ENCODE assay signal across 21 cellular contexts in genomic region chr13:114021464-114022308, GRCh38. TPM values are rescaled to one million over a fixed set of nuclear protein-coding genes. Genes with fewer than 3 reads are reported as not detected.
DNase-seq lines count a peak whose midpoint lies in the region; ATAC-seq and TF ChIP-seq lines count a peak whose summit lies in the region.
"Had no signal": no experiment of that assay in that cellular context is flagged by ENCODE, and none has a peak within 500 bp of the region (broad histone marks: within the 10 kb centered on the region; RNA-seq: fewer than 3 reads in every experiment).

No MANE protein-coding gene starts in this region.

- H3K9me3 Mint-ChIP-seq in brain = no peaks in the 10 kb centered on the region

- no peaks in the 10 kb centered on the region for H3F3A ChIP-seq in DOHH2 (ENCODE audit: control insufficient read depth, insufficient read depth)

- H3K14ac ChIP-seq in mesenchymal stem cell (ENCODE audit: low read length in 2 of 2) = no peak overlapping the region

- H3K36me3 ChIP-seq in DOHH2 (ENCODE audit: control insufficient read depth, low read length) (no peaks in the 10 kb centered on the region), mesenchymal stem cell (ENCODE audit: control insufficient read depth in 1 of 2, insufficient read depth in 2 of 2, low read depth in 1 of 2, low read length in 2 of 2) (peaks cover 90% of the 10 kb centered on the region in 2 experiments), vagina (peaks cover 0 to 32% of the 10 kb centered on the region in 2 donors)

- H2BK15ac ChIP-seq in mesenchymal stem cell (ENCODE audit: low read depth, poor library complexity, severe bottlenecking) = no peak overlapping the region

- TF ChIP-seq CTCF in DOHH2 (IDR thresholded peaks at IDR 0.05; ENCODE audit: low read depth, low read length, poor library complexity, severe bottlenecking) (no peak), brain (conservative IDR thresholded peaks at IDR 0.05) (no peak), vagina (IDR thresholded peaks at IDR 0.05) (no peak)

- H3K4me3 Mint-ChIP-seq in brain = no peak overlapping the region
- H3K4me3 Mint-ChIP-seq: activated naive CD8-positive, alpha-beta T cell had no signal

- DNase-seq in Ammon's horn (ENCODE audit: low spot score) (peak; percentile 51), mesenchymal stem cell (no peak), vagina (ENCODE audit: extremely low spot score in 2 of 2) (no peak)
- DNase-seq: activated CD4-positive, alpha-beta T cell treated with anti-CD3 and anti-CD28 coated beads for 4 hours; brain microvascular endothelial cell; dermis blood vessel endothelial cell; GF-D8; MV-4-11; NCI-H2029; PC-3; sigmoid colon; SK-N-SH; T1000; testis had no signal

- H3K27me3 ChIP-seq in DOHH2 (ENCODE audit: control insufficient read depth, low read length) (no peaks in the 10 kb centered on the region), mesenchymal stem cell (ENCODE audit: control insufficient read depth in 1 of 2, insufficient read depth in 1 of 2, low read length in 2 of 2) (no peaks in the 10 kb centered on the region), vagina (no peaks in the 10 kb centered on the region)
- H3K27me3 ChIP-seq: brain microvascular endothelial cell, sigmoid colon, testis had no signal

- no peak overlapping the region for H3K9ac ChIP-seq in mesenchymal stem cell (ENCODE audit: low read length)
- H3K9ac ChIP-seq: SK-N-SH had no signal

- peak overlapping the region in 3 of 5 experiments; percentile 50 to 85 (median 67) for H3K27ac Mint-ChIP-seq in brain
- H3K27ac Mint-ChIP-seq: activated naive CD8-positive, alpha-beta T cell had no signal

- no peak overlapping the region for H2BK5ac ChIP-seq in mesenchymal stem cell (ENCODE audit: low read depth, low read length, poor library complexity, severe bottlenecking)

- ATAC-seq in GM18909 (IDR thresholded peaks at IDR 0.05; ENCODE audit: poor library complexity, unreplicated experiment) = no peak
- ATAC-seq in HG02798 (IDR thresholded peaks at IDR 0.05; ENCODE audit: poor library complexity, unreplicated experiment) = no peak
- ATAC-seq: K562, PC-3 had no signal

- peaks cover 12% of the 10 kb centered on the region for H3K36me3 Mint-ChIP-seq in brain
- H3K36me3 Mint-ChIP-seq: activated naive CD8-positive, alpha-beta T cell had no signal

- peaks cover 15% of the 10 kb centered on the region for H3K4me1 Mint-ChIP-seq in brain

- peak overlapping the region; percentile 35; the same call in 1 of the 2 replicates for H3K4me2 ChIP-seq in DOHH2 (ENCODE audit: low read length)
- no peak overlapping the region for H3K4me2 ChIP-seq in mesenchymal stem cell (ENCODE audit: low read length, poor library complexity, severe bottlenecking)
- H3K4me2 ChIP-seq: SK-N-SH had no signal

- H3K79me2 ChIP-seq in DOHH2 (ENCODE audit: control insufficient read depth, low read length) = no peaks in the 10 kb centered on the region

- no peaks in the 10 kb centered on the region for H3K9me3 ChIP-seq in DOHH2 (ENCODE audit: control insufficient read depth, insufficient read depth, low read length)
- no peaks in the 10 kb centered on the region for H3K9me3 ChIP-seq in mesenchymal stem cell (ENCODE audit: control insufficient read depth, low read length)
- H3K9me3 ChIP-seq in vagina = no peaks in the 10 kb centered on the region
- H3K9me3 ChIP-seq: esophagus muscularis mucosa, sigmoid colon, SK-N-SH, testis had no signal

- no peak overlapping the region for H3K18ac ChIP-seq in mesenchymal stem cell (ENCODE audit: low read depth in 1 of 2, low read length in 2 of 2)

- no peak overlapping the region for H2BK12ac ChIP-seq in mesenchymal stem cell (ENCODE audit: low read length in 2 of 2)

- no peak overlapping the region for H4K8ac ChIP-seq in mesenchymal stem cell (ENCODE audit: low read length)

- H2AK5ac ChIP-seq in mesenchymal stem cell (ENCODE audit: low read length, severe bottlenecking) = no peak overlapping the region

- intact Hi-C loops in vagina (cut with DNase I) = no loop called here

- H3K23ac ChIP-seq in mesenchymal stem cell (ENCODE audit: low read length in 2 of 2) = no peak overlapping the region

- H3K27ac ChIP-seq in DOHH2 (ENCODE audit: low read depth, low read length) = no peak overlapping the region
- no peak overlapping the region for H3K27ac ChIP-seq in mesenchymal stem cell (ENCODE audit: low read length, poor library complexity, severe bottlenecking)
- H3K27ac ChIP-seq in vagina = no peak overlapping the region
- H3K27ac ChIP-seq: brain microvascular endothelial cell, esophagus muscularis mucosa, sigmoid colon, testis had no signal

- H3K79me1 ChIP-seq in mesenchymal stem cell (replicated peaks; ENCODE audit: low read length, poor library complexity, severe bottlenecking) = peaks cover 33% of the 10 kb centered on the region

- H4K91ac ChIP-seq in mesenchymal stem cell (ENCODE audit: low read length) = peak overlapping the region; percentile 72

- no peak overlapping the region for H2BK120ac ChIP-seq in mesenchymal stem cell (ENCODE audit: low read depth, low read length)

- no peaks in the 10 kb centered on the region for H3K9me2 ChIP-seq in DOHH2 (replicated peaks; ENCODE audit: control insufficient read depth, low read length)
- H3K9me2 ChIP-seq: SK-N-SH had no signal

- H4K20me1 ChIP-seq in DOHH2 (ENCODE audit: control insufficient read depth, insufficient read depth, low read depth, low read length) = no peaks in the 10 kb centered on the region

- peaks cover 56% of the 10 kb centered on the region for H3K4me1 ChIP-seq in DOHH2 (ENCODE audit: control insufficient read depth, low read length)
- peaks cover 37% of the 10 kb centered on the region for H3K4me1 ChIP-seq in mesenchymal stem cell (ENCODE audit: control insufficient read depth, insufficient read depth, low read depth, low read length)
- peaks cover 9% of the 10 kb centered on the region for H3K4me1 ChIP-seq in vagina

- no peak overlapping the region for H3K4ac ChIP-seq in mesenchymal stem cell (ENCODE audit: low read depth in 1 of 2, low read length in 2 of 2)

- 94% methylated on average over 25 of the region's 25 CpGs for WGBS in mesenchymal stem cell

- H3K27me3 Mint-ChIP-seq in brain = no peaks in the 10 kb centered on the region
- H3K27me3 Mint-ChIP-seq: activated naive CD8-positive, alpha-beta T cell had no signal

- no peak overlapping the region for H3K4me3 ChIP-seq in DOHH2 (ENCODE audit: low read length)
- no peak overlapping the region for H3K4me3 ChIP-seq in mesenchymal stem cell (ENCODE audit: insufficient read depth in 1 of 2, low read depth in 1 of 2, low read length in 2 of 2)
- H3K4me3 ChIP-seq in vagina = no peak overlapping the region
- H3K4me3 ChIP-seq: esophagus muscularis mucosa, K562, sigmoid colon, testis had no signal

- TF ChIP-seq POLR2A in vagina (IDR thresholded peaks at IDR 0.05) = no peak

- H2AFZ ChIP-seq in mesenchymal stem cell (ENCODE audit: low read depth, low read length) = no peak overlapping the region

RNA-seq across cellular contexts. Expression of gene C13orf46, which starts 47.8 kb away (rescaled TPM):
- 0.24 TPM for polyA plus RNA-seq in brain (ENCODE audit: insufficient read depth, low read depth, low replicate concordance)
- polyA plus RNA-seq in mesenchymal stem cell (2013, experiment 1 of 2) = 0.43 TPM
- 0.45 TPM for polyA plus RNA-seq in mesenchymal stem cell (2013, experiment 2 of 2)
- total RNA-seq in vagina = not detected
